10 cellular contexts compared by ENCODE assay signal in genomic region chr6:5032706-5033105, GRCh38. TPM values are rescaled to one million over a fixed set of nuclear protein-coding genes. Genes with fewer than 3 reads are reported as not detected.
DNase-seq lines count a peak whose midpoint lies in the region; ATAC-seq, FAIRE-seq and TF ChIP-seq lines count a peak whose summit lies in the region.
"Not testable (repeated sequence)": the region's sequence is repeated elsewhere in the genome, so short reads cannot be mapped to it uniquely, and the experiment has no call there.
"Had no signal": no experiment of that assay in that cellular context is flagged by ENCODE, and none has a peak within 500 bp of the region (broad histone marks: within the 10 kb centered on the region; RNA-seq: fewer than 3 reads in every experiment).

No MANE protein-coding gene starts in this region.

- H3K9me3 Mint-ChIP-seq in nephron, type B pancreatic cell: not testable (repeated sequence)

- H3K36me3 Mint-ChIP-seq in nephron (ENCODE audit: low read depth); type B pancreatic cell: not testable (repeated sequence)

- in situ Hi-C loops in Panc1 (cut with HindIII; ENCODE audit: low pct_unique_long_range_greater_than_20kb, low sequenced_read_pairs), result not testable (repeated sequence)

- ATAC-seq in Panc1, result peak; percentile 71

- H3K4me1 Mint-ChIP-seq in nephron, result peaks cover 31% of the 10 kb centered on the region
- peaks cover 31% of the 10 kb centered on the region for H3K4me1 Mint-ChIP-seq in type B pancreatic cell (ENCODE audit: unreplicated experiment)

- H2AFZ ChIP-seq in fibroblast of lung (ENCODE audit: low read length), result not testable (repeated sequence)

- H4K20me1 ChIP-seq in fibroblast of lung (ENCODE audit: control insufficient read depth, extremely low read depth, insufficient read depth, low read length), result not testable (repeated sequence)

- not testable (repeated sequence) for H3K27ac ChIP-seq in Panc1 (ENCODE audit: low read length); fibroblast of lung (ENCODE audit: insufficient read depth, low read length)

- H3K27me3 Mint-ChIP-seq in nephron (ENCODE audit: low read depth); type B pancreatic cell: not testable (repeated sequence)

- not testable (repeated sequence) for FAIRE-seq in bronchial epithelial cell (lab: Jason Lieb, UNC)

- CTCF ChIA-PET in Panc1 (lab: Charles Lee), result interaction anchor here (0.6 kb wide), 1 partner anchor 25 kb away, joined by 4 read pairs; no protein-coding TSS in a partner anchor

- not testable (repeated sequence) for H3K79me2 ChIP-seq in fibroblast of lung (ENCODE audit: control insufficient read depth, insufficient read depth, low read length)

- H3K27ac Mint-ChIP-seq in nephron (peak overlapping the region in 2 of 3 experiments; percentile 26 to 53), type B pancreatic cell (peak overlapping the region; percentile 43)

- H3K9me3 ChIP-seq in Panc1 (ENCODE audit: control insufficient read depth, insufficient read depth, low read depth, low read length); fibroblast of lung (ENCODE audit: control insufficient read depth, insufficient read depth, low read depth, low read length): not testable (repeated sequence)

- POLR2A ChIA-PET in Panc1 (lab: Charles Lee), result not testable (repeated sequence)

- H3K27me3 ChIP-seq in H7 (ENCODE audit: control insufficient read depth, insufficient read depth, low read length); Panc1 (ENCODE audit: control insufficient read depth, insufficient read depth, low read length); bronchial epithelial cell (ENCODE audit: control insufficient read depth, insufficient read depth, low read length); fibroblast of lung (ENCODE audit: control insufficient read depth, insufficient read depth, low read length): not testable (repeated sequence)

- not testable (repeated sequence) for H3K4me1 ChIP-seq in Panc1 (ENCODE audit: control insufficient read depth, insufficient read depth, low read length); fibroblast of lung (ENCODE audit: control insufficient read depth, extremely low read depth, insufficient read depth, low read length)

- intact Hi-C loops in Panc1 (cut with micrococcal nuclease; ENCODE audit: unreplicated experiment), result loop anchor here (10.0 kb wide), 1 partner anchor 578 kb away; no protein-coding TSS in a partner anchor

- not testable (repeated sequence) for H3K36me3 ChIP-seq in H7 (replicated peaks; ENCODE audit: control insufficient read depth, insufficient read depth, low read length); Panc1 (ENCODE audit: control insufficient read depth, insufficient read depth, low read length); bronchial epithelial cell (ENCODE audit: control insufficient read depth, insufficient read depth, low read length); fibroblast of lung (ENCODE audit: control insufficient read depth, insufficient read depth, low read length)

- DNase-seq in AG08396 (ENCODE audit: low spot score) (peak; percentile 56), H7 (peak; percentile 73), bronchial epithelial cell (ENCODE audit: low read depth) (peak; percentile 32), fibroblast of lung (ENCODE audit: low read depth in 2 of 2) (peak; percentile 9 to 30), iPS-NIHi7 (ENCODE audit: extremely low spot score) (peak; percentile 49)
- not testable (repeated sequence) for DNase-seq in Panc1 (ENCODE audit: low read depth, low spot score); type B pancreatic cell (ENCODE audit: extremely low spot score, unreplicated experiment)

- not testable (repeated sequence) for H3K4me3 ChIP-seq in H7 (ENCODE audit: insufficient read depth, low read depth, low read length)
- H3K4me3 ChIP-seq in Panc1 (ENCODE audit: low read depth in 2 of 2, low read length in 2 of 2) (peak overlapping the region; percentile 15 to 43; a peak in 3 of 4 replicates), bronchial epithelial cell (ENCODE audit: low read depth, low read length) (peak overlapping the region; percentile 20), fibroblast of lung (replicated peaks in 1 of 4; ENCODE audit: control extremely low read depth in 1 of 4, insufficient read depth in 1 of 4, low read depth in 3 of 4, low read length in 4 of 4) (peak overlapping the region in 1 of 4 experiments; percentile 35)

- H3K9ac ChIP-seq in fibroblast of lung (ENCODE audit: insufficient read depth, low read length), result not testable (repeated sequence)

- not testable (repeated sequence) for BruUV-seq in Panc1 (replicated peaks; lab: Mats Ljungman, UMichigan)

- TF ChIP-seq CTCF in Panc1 (IDR thresholded peaks at IDR 0.05); bronchial epithelial cell (IDR thresholded peaks at IDR 0.05; ENCODE audit: insufficient read depth, low read length, severe bottlenecking); fibroblast of lung (conservative IDR thresholded peaks at IDR 0.05 in 1 of 2, IDR thresholded peaks at IDR 0.05 in 1 of 2; ENCODE audit: low read depth in 1 of 2, low read length in 2 of 2); nephron (IDR thresholded peaks at IDR 0.05; ENCODE audit: unreplicated experiment in 3 of 3); type B pancreatic cell (conservative IDR thresholded peaks at IDR 0.05): not testable (repeated sequence)

- not testable (repeated sequence) for H3K4me2 ChIP-seq in fibroblast of lung (ENCODE audit: extremely low read depth, insufficient read depth, low read length)

- H3K4me3 Mint-ChIP-seq in nephron (peak overlapping the region in 2 of 3 experiments; percentile 38 to 57), type B pancreatic cell (peak overlapping the region; percentile 36)

RNA-seq across cellular contexts. Expression of gene RPP40, which starts 28.9 kb away (rescaled TPM):
- 13.5 and 22.2 TPM in 2 replicates for total RNA-seq in H7 (2014; rRNA removed; shearing (Covaris generic))
- 25.9 TPM for total RNA-seq in Panc1 (2021; ENCODE audit: unreplicated experiment)
- 16.4 TPM for polyA plus RNA-seq in Panc1 (2012; ENCODE audit: insufficient read length)
- 7.7 and 10.3 TPM in 2 replicates for total RNA-seq in bronchial epithelial cell
- total RNA-seq in fibroblast of lung, result 12.1 and 27.6 TPM in 2 replicates
- 8.3 and 11.6 TPM in 2 replicates for polyA plus RNA-seq in fibroblast of lung
- polyA plus RNA-seq in fibroblast of lung (2012), result 11.3 and 15.8 TPM in 2 replicates
- polyA minus RNA-seq in fibroblast of lung (ENCODE audit: low replicate concordance), result 2.1 and 2.9 TPM in 2 replicates
- 5.6 and 9.2 TPM in 2 replicates for total RNA-seq in type B pancreatic cell (ENCODE audit: low replicate concordance)

RNA-seq across cellular contexts. Expression of gene PPP1R3G, which starts 52.4 kb away (rescaled TPM):
- 0.17 and 0.48 TPM in 2 replicates for total RNA-seq in H7 (2014; rRNA removed; shearing (Covaris generic))
- total RNA-seq in Panc1 (2021; ENCODE audit: unreplicated experiment), result 0.44 TPM
- polyA plus RNA-seq in Panc1 (2012; ENCODE audit: insufficient read length), result 0.94 TPM
- 1.8 and 1.9 TPM in 2 replicates for total RNA-seq in bronchial epithelial cell
- total RNA-seq in fibroblast of lung, result 2.1 and 3.3 TPM in 2 replicates
- polyA plus RNA-seq in fibroblast of lung, result 0.10 and 0.72 TPM in 2 replicates
- polyA plus RNA-seq in fibroblast of lung (2012), result 0.30 and 1.4 TPM in 2 replicates
- polyA minus RNA-seq in fibroblast of lung (ENCODE audit: low replicate concordance), result 0.08 TPM in 1 of 2 replicates, not detected in the other
- total RNA-seq in type B pancreatic cell (ENCODE audit: low replicate concordance), result 0.19 and 0.45 TPM in 2 replicates
- total RNA-seq: activated T-helper 1 cell treated with anti-CD3 and anti-CD28 coated beads, Interleukin-12 subunit alpha, Interleukin-12 subunit beta, Interleukin-2, Interleukin-4 antibody, amounts not matched to agents 30 ng/mL and 10 ng/mL and 1 ng/mL, durations not matched to agents 14 hours and 24 hours and 36 hours had no signal
- polyA plus RNA-seq: naive thymus-derived CD4-positive, alpha-beta T cell had no signal
